Comparison of ENCODE assay signal across 22 cellular contexts in the genomic region with DNA sequence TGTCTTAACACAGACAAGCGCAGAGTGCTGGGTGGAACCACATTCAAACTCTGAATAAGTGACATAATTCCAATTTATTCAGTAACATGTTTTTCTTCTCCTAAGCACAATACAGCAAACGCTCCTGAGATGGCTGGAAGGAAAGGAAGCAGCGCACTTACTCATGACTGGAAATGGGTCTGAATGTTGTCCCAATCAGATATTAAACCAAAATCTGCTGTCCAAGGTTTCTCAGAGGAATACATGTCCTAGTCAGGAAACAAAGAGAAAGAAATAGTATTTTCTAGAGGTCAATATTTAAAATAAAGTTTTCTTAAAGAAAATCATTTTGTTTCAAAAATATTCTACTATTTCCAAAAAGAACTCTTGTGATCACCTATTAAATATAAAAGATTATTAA.
"Had no signal": no experiment of that assay in that cellular context is flagged by ENCODE, and none has a peak within 500 bp of the region (broad histone marks: within the 10 kb centered on the region; RNA-seq: fewer than 3 reads in every experiment).

No MANE protein-coding gene starts in this region.

- H3K9me3 ChIP-seq: MG63, Peyer's patch, SK-N-SH had no signal

- H3K27ac ChIP-seq: HL-60, Peyer's patch, RWPE1 had no signal

- H3K27me3 ChIP-seq: MG63, Peyer's patch had no signal

- ATAC-seq: PC-3 had no signal

- H3K9me3 Mint-ChIP-seq: IgD-negative memory B cell had no signal

- FAIRE-seq: HTR-8/SVneo had no signal

- H3K4me3 ChIP-seq: MG63, Peyer's patch had no signal

- H3K36me3 ChIP-seq: MG63, Peyer's patch had no signal

- H3K27me3 Mint-ChIP-seq: IgD-negative memory B cell had no signal

- DNase-seq: KBM-7, MG63, NCI-H1092 treated with DMSO at 0.1 percent for 48 hours, NCI-H1436, NCI-H187, NCI-H2029, NCI-H2081 treated with DMSO at 0.1 percent for 48 hours, NCI-H2171, NCI-H226, NCI-H446, NCI-H510A, NCI-H524 treated with DMSO at 0.1 percent for 48 hours, NCI-H774, PC-3, Peyer's patch, SHP77, SK-N-SH, T-helper 1 cell had no signal
